In genomic region chr12:77122236-77122635, GRCh38 we compare ENCODE assay signal across 11 cellular contexts. TPM values are rescaled to one million over a fixed set of nuclear protein-coding genes. Genes with fewer than 3 reads are reported as not detected.
DNase-seq lines count a peak whose midpoint lies in the region; ATAC-seq, FAIRE-seq and TF ChIP-seq lines count a peak whose summit lies in the region.
"Had no signal": no experiment of that assay in that cellular context is flagged by ENCODE, and none has a peak within 500 bp of the region (broad histone marks: within the 10 kb centered on the region; RNA-seq: fewer than 3 reads in every experiment).

No MANE protein-coding gene starts in this region.

- no peaks in the 10 kb centered on the region for H3K36me3 ChIP-seq in PC-9 (ENCODE audit: low read depth)
- H3K36me3 ChIP-seq in endothelial cell of umbilical vein (ENCODE audit: control insufficient read depth in 2 of 2, extremely low read depth in 1 of 2, insufficient read depth in 2 of 2, low read length in 2 of 2) = no peaks in the 10 kb centered on the region
- no peaks in the 10 kb centered on the region for H3K36me3 ChIP-seq in mesendoderm (ENCODE audit: control insufficient read depth, insufficient read depth, low read length)

- no peak for ATAC-seq in HG02840 (IDR thresholded peaks at IDR 0.05; ENCODE audit: low FRiP score, unreplicated experiment)

- no peak overlapping the region for H3K18ac ChIP-seq in mesendoderm (ENCODE audit: low read length)

- H3K9me3 ChIP-seq in PC-9 (ENCODE audit: insufficient read depth, low read depth) (no peaks in the 10 kb centered on the region), endothelial cell of umbilical vein (replicated peaks; ENCODE audit: control insufficient read depth, insufficient read depth, low read length) (no peaks in the 10 kb centered on the region)

- WGBS in mesendoderm (ENCODE audit: extremely low coverage, insufficient coverage, low lambda C conversion rate) = no CpG with 5 or more reads among the region's 4 CpGs

- H3K9me2 ChIP-seq in PC-9 (ENCODE audit: insufficient read depth) = no peaks in the 10 kb centered on the region

- H3K27me3 ChIP-seq in PC-9 (ENCODE audit: insufficient read depth, low read depth) = no peaks in the 10 kb centered on the region
- no peaks in the 10 kb centered on the region for H3K27me3 ChIP-seq in endothelial cell of umbilical vein (ENCODE audit: control insufficient read depth in 2 of 2, insufficient read depth in 2 of 2, low read length in 2 of 2)
- H3K27me3 ChIP-seq in mesendoderm (ENCODE audit: insufficient read depth, low read length, poor library complexity) = no peaks in the 10 kb centered on the region

- H3F3A ChIP-seq in PC-9 (ENCODE audit: insufficient read depth, low read depth) = no peaks in the 10 kb centered on the region

- H3K4me3 ChIP-seq in PC-9 (no peak overlapping the region), endothelial cell of umbilical vein (replicated peaks in 1 of 3; ENCODE audit: insufficient read depth in 1 of 3, low read depth in 1 of 3, low read length in 3 of 3) (no peak overlapping the region), mesendoderm (ENCODE audit: low read length) (no peak overlapping the region)

- POLR2A ChIA-PET in PC-9 (lab: Charles Lee; ENCODE audit: unreplicated experiment) (interaction anchor here (0.7 kb wide), 1 partner anchor 451 kb away, joined by 4 read pairs; no protein-coding TSS in a partner anchor), endothelial cell of umbilical vein (lab: Charles Lee) (no interaction called here)

- no peak overlapping the region for H2BK15ac ChIP-seq in mesendoderm (replicated peaks; ENCODE audit: low read depth)

- H3K4me2 ChIP-seq in PC-9 = peak overlapping the region; percentile 26; the same call in 1 of the 2 replicates
- peak overlapping the region; percentile 60 for H3K4me2 ChIP-seq in endothelial cell of umbilical vein (ENCODE audit: insufficient read depth, low read length)
- no peak overlapping the region for H3K4me2 ChIP-seq in mesendoderm (ENCODE audit: low read length)

- H3K56ac ChIP-seq in mesendoderm (ENCODE audit: low read length) = no peak overlapping the region

- peak overlapping the region; percentile 76 for H3K27ac ChIP-seq in PC-9
- H3K27ac ChIP-seq in endothelial cell of umbilical vein (ENCODE audit: insufficient read depth, low read depth, low read length) = peak overlapping the region; percentile 96
- no peak overlapping the region for H3K27ac ChIP-seq in mesendoderm (ENCODE audit: low read depth, low read length)
- H3K27ac ChIP-seq: parathyroid adenoma had no signal

- 0 out of 2 replicates have a peak overlapping the region, but pooled peaks have one; percentile 18 for H2AFZ ChIP-seq in PC-9
- H2AFZ ChIP-seq in endothelial cell of umbilical vein (ENCODE audit: low read depth, low read length) = peak overlapping the region; percentile 7
- H2AFZ ChIP-seq: parathyroid adenoma had no signal

- no peak overlapping the region for H4K5ac ChIP-seq in mesendoderm (ENCODE audit: low read length)

- no peak overlapping the region for H3K4ac ChIP-seq in mesendoderm (ENCODE audit: low read depth, low read length)

- TF ChIP-seq CTCF in PC-9 (conservative IDR thresholded peaks at IDR 0.05) (no peak), endothelial cell of umbilical vein (IDR thresholded peaks at IDR 0.05; ENCODE audit: extremely low read depth in 1 of 2, insufficient read depth in 1 of 2, low read depth in 1 of 2, low read length in 2 of 2) (no peak), GM10266 (IDR thresholded peaks at IDR 0.05; ENCODE audit: control insufficient read depth, insufficient read depth, low read depth, missing control alignments) (no peak)

- DNase-seq in EH (ENCODE audit: low read depth) (peak; percentile 96), PC-9 (peak; percentile 18 to 60), endothelial cell of umbilical vein (ENCODE audit: low read depth, low spot score) (peak; percentile 88), non-pigmented ciliary epithelial cell (ENCODE audit: low read depth) (peak; percentile 96), GM10266 (ENCODE audit: extremely low spot score) (no peak), cerebellar nuclear complex (lab: John Stamatoyannopoulos, UW) (no peak), mesendoderm (no peak)
- DNase-seq: activated effector memory CD4-positive, alpha-beta T cell treated with Interleukin-2 at 50 U/mL for 16 hours; NCI-H1092 had no signal

- no peak overlapping the region for H2BK120ac ChIP-seq in mesendoderm (ENCODE audit: low read depth, low read length)

- BruUV-seq in PC-9 (replicated peaks; lab: Mats Ljungman, UMichigan) (no TSS peak), endothelial cell of umbilical vein (replicated peaks; lab: Mats Ljungman, UMichigan) (no TSS peak)

- no peaks in the 10 kb centered on the region for H3K9me1 ChIP-seq in endothelial cell of umbilical vein (replicated peaks; ENCODE audit: control insufficient read depth, extremely low read depth, insufficient read depth, low read length)

- H3K79me2 ChIP-seq in PC-9 (ENCODE audit: low read depth) (no peaks in the 10 kb centered on the region), endothelial cell of umbilical vein (ENCODE audit: control insufficient read depth, insufficient read depth, low read length) (no peaks in the 10 kb centered on the region), mesendoderm (ENCODE audit: control insufficient read depth, insufficient read depth, low read length) (no peaks in the 10 kb centered on the region)
- H3K79me2 ChIP-seq: parathyroid adenoma had no signal

- intact Hi-C loops in PC-9 (cut with micrococcal nuclease; ENCODE audit: unreplicated experiment) = no loop called here
- intact Hi-C loops in endothelial cell of umbilical vein (cut with micrococcal nuclease) = loop anchor here (1.0 to 5.0 kb wide), 2 partner anchors 11 to 725 kb away; no protein-coding TSS in a partner anchor

- H3K79me1 ChIP-seq in mesendoderm (ENCODE audit: low read length) = no peaks in the 10 kb centered on the region

- H2AK5ac ChIP-seq in mesendoderm (ENCODE audit: low read length) = no peak overlapping the region

- TF ChIP-seq POLR2A in endothelial cell of umbilical vein (IDR thresholded peaks at IDR 0.05; ENCODE audit: low read depth, low read length) = no peak

- H3K4me1 ChIP-seq in PC-9 (replicated peaks; ENCODE audit: insufficient read depth) = peaks cover 18% of the 10 kb centered on the region
- peaks cover 42% of the 10 kb centered on the region for H3K4me1 ChIP-seq in endothelial cell of umbilical vein (ENCODE audit: control insufficient read depth, extremely low read depth, insufficient read depth, low read length)
- H3K4me1 ChIP-seq in mesendoderm (ENCODE audit: control insufficient read depth, low read depth, low read length) = no peaks in the 10 kb centered on the region
- H3K4me1 ChIP-seq: parathyroid adenoma had no signal

- H4K8ac ChIP-seq in mesendoderm (ENCODE audit: low read depth, low read length) = no peak overlapping the region

- dilution Hi-C loops in endothelial cell of umbilical vein (cut with MboI; ENCODE audit: extremely low pct_ligation_motif_present, low sequenced_read_pairs) = no loop called here

- CTCF ChIA-PET in PC-9 (lab: Charles Lee) = no interaction called here
- CTCF ChIA-PET in endothelial cell of umbilical vein (lab: Charles Lee) = no interaction called here

- H2BK5ac ChIP-seq in mesendoderm (ENCODE audit: low read length) = no peak overlapping the region

- H3K9ac ChIP-seq in endothelial cell of umbilical vein (replicated peaks; ENCODE audit: extremely low read depth, insufficient read depth, low read length) (peak overlapping the region; percentile 84), mesendoderm (ENCODE audit: low read length) (no peak overlapping the region)
- H3K9ac ChIP-seq: parathyroid adenoma had no signal

- H4K20me1 ChIP-seq in PC-9 (ENCODE audit: insufficient read depth) (no peaks in the 10 kb centered on the region), endothelial cell of umbilical vein (replicated peaks; ENCODE audit: control insufficient read depth, extremely low read depth, insufficient read depth, low read length) (no peaks in the 10 kb centered on the region)

- no peak overlapping the region for H3K23ac ChIP-seq in mesendoderm (ENCODE audit: low read length)

- peak; percentile 90 for FAIRE-seq in endothelial cell of umbilical vein (lab: Jason Lieb, UNC)

TF ChIP-seq in endothelial cell of umbilical vein, 7 proteins besides CTCF, POLR2A, EP300 and RAD21:
- no peak for TF ChIP-seq MYC (IDR thresholded peaks at IDR 0.05; ENCODE audit: low read depth, low read length)
- peak; percentile 79 for TF ChIP-seq JUN (IDR thresholded peaks at IDR 0.05; ENCODE audit: borderline replicate concordance, insufficient read depth, insufficient read length, low read depth)
- TF ChIP-seq GATA2 (IDR thresholded peaks at IDR 0.05; ENCODE audit: insufficient read depth, insufficient read length, low read depth, low read length) = peak; percentile 43
- peak; percentile 67 for TF ChIP-seq POLR2AphosphoS5 (IDR thresholded peaks at IDR 0.05; ENCODE audit: insufficient read depth, low read depth, low read length)
- TF ChIP-seq EZH2 (IDR thresholded peaks at IDR 0.05; ENCODE audit: borderline replicate concordance, low read depth, low read length, severe bottlenecking) = no peak
- peak; percentile 93 for TF ChIP-seq FOS (IDR thresholded peaks at IDR 0.05; ENCODE audit: borderline replicate concordance, insufficient read depth, low read length)
- no peak for TF ChIP-seq MAX (IDR thresholded peaks at IDR 0.05; ENCODE audit: insufficient read depth, insufficient read length)

RNA-seq across cellular contexts. Expression of gene E2F7, which starts 56.9 kb away (rescaled TPM):
- total RNA-seq in PC-9 (2021) (9.8 and 14.6 TPM in 2 replicates), endothelial cell of umbilical vein (19.8 and 24.4 TPM in 2 replicates)
- 3.6 and 4.7 TPM in 2 replicates for polyA plus RNA-seq in endothelial cell of umbilical vein
- 5.2 and 6.3 TPM in 2 replicates for polyA plus RNA-seq in endothelial cell of umbilical vein (2011; cell fraction: cytosol; rRNA removed)
- 18.7 and 23.5 TPM in 2 replicates for polyA plus RNA-seq in endothelial cell of umbilical vein (2011; cell fraction: nucleus; rRNA removed)
- polyA plus RNA-seq in endothelial cell of umbilical vein (2012) = 4.5 and 9.6 TPM in 2 replicates
- polyA minus RNA-seq in endothelial cell of umbilical vein = 7.0 and 7.9 TPM in 2 replicates
- polyA minus RNA-seq in endothelial cell of umbilical vein (2011; cell fraction: cytosol; rRNA and poly(A)+ RNA removed) = 23.0 TPM
- polyA minus RNA-seq in endothelial cell of umbilical vein (2011; cell fraction: nucleus; rRNA and poly(A)+ RNA removed) = 20.1 and 29.1 TPM in 2 replicates
- polyA plus RNA-seq in mesendoderm (2013, experiment 1 of 2) = 11.2 TPM
- 11.2 TPM for polyA plus RNA-seq in mesendoderm (2013, experiment 2 of 2)

Comparison
In these comparisons a context has a peak if more than half of its experiments do, and no peak if none do; other contexts are left out.
1. DNase-seq: peak in EH (single experiment), PC-9 (2 of 2), endothelial cell of umbilical vein (single experiment) and non-pigmented ciliary epithelial cell (single experiment); none in GM10266 (single experiment), cerebellar nuclear complex (0 of 2) and mesendoderm (single experiment).